19 cellular contexts compared by ENCODE assay signal in the genomic region with DNA sequence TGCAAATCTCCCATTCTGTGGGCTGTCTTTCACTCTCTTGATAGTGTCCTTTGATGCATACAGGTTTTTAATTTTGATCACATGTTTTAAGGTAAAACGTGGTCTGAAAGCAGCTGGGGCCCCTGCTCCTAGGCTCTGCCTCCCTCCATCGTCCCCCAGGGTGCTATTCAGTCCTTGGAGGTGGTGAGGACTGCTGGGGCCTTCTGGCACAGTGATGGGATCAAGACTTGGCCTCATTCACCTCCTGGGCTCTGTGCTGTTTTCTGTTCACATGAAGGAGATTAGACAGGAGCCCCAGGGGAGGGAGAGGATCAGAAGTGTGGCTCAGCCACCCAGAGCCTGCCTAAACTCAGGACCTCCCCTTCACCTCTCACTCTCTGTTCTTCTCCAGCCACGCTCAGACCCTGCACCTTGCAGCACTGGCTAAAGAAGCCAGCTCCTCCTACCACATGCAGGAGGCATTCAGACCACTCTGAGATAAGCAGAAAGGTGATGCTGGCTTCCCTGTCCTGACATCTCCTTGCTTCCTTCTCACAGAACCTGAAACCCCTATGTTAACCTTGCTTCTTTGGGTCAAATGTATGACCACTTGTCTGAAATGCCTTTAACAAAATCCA. TPM values are rescaled to one million over a fixed set of nuclear protein-coding genes. Genes with fewer than 3 reads are reported as not detected.
DNase-seq lines count a peak whose midpoint lies in the region; ATAC-seq, FAIRE-seq and TF ChIP-seq lines count a peak whose summit lies in the region.
"Had no signal": no experiment of that assay in that cellular context is flagged by ENCODE, and none has a peak within 500 bp of the region (broad histone marks: within the 10 kb centered on the region; RNA-seq: fewer than 3 reads in every experiment).

No MANE protein-coding gene starts in this region.

- intact Hi-C loops in left ventricle myocardium superior (cut with micrococcal nuclease), result no loop called here

- peaks cover 18% of the 10 kb centered on the region for H3K4me1 ChIP-seq in cardiac muscle cell (ENCODE audit: low read depth)
- H3K4me1 ChIP-seq: BLaER1 had no signal

- ATAC-seq in left ventricle myocardium superior, result no peak

- H3K36me3 ChIP-seq in cardiac muscle cell, result no peaks in the 10 kb centered on the region
- H3K36me3 ChIP-seq: BLaER1 had no signal

- DNase-seq in cardiac muscle cell (ENCODE audit: low read depth in 1 of 2, low spot score in 1 of 2), result peak in 1 of 2 donors; percentile 30
- DNase-seq in left ventricle myocardium superior, result no peak
- DNase-seq in ecto neural progenitor cell (ENCODE audit: low spot score), result peak; percentile 32
- DNase-seq in left kidney (ENCODE audit: low read depth, low spot score), result peak; percentile 35
- no peak for DNase-seq in kidney glomerular epithelial cell (lab: John Stamatoyannopoulos, UW)
- no peak for DNase-seq in activated CD4-positive, CD25-positive, alpha-beta regulatory T cell (lab: John Stamatoyannopoulos, UW)
- no peak for DNase-seq in GM19239 (ENCODE audit: insufficient read length, low spot score)
- no peak for DNase-seq in medulla oblongata (ENCODE audit: extremely low spot score)
- DNase-seq: 8988T; CD8-positive, alpha-beta memory T cell; DMS 273 treated with DMSO at 0.1 percent for 48 hours; H7; NCI-H146; NCI-H2081 treated with DMSO at 0.1 percent for 48 hours; NCI-H524; NK-92 treated with Interleukin-12 subunit alpha and Interleukin-12 subunit beta, amount 100 ng/mL, for 24 hours; OCI-M1 had no signal

- no peak for TF ChIP-seq CTCF in cardiac muscle cell (IDR thresholded peaks at IDR 0.05; ENCODE audit: low read depth, low read length)

- no peaks in the 10 kb centered on the region for H3K27me3 ChIP-seq in cardiac muscle cell
- H3K27me3 ChIP-seq: BLaER1 had no signal

- no peak overlapping the region for H3K4me3 ChIP-seq in cardiac muscle cell
- H3K4me3 ChIP-seq: BLaER1 had no signal

- H3K9me3 ChIP-seq in cardiac muscle cell (ENCODE audit: low read depth), result no peaks in the 10 kb centered on the region
- H3K9me3 ChIP-seq: BLaER1 had no signal

- FAIRE-seq in GM19239 (lab: Jason Lieb, UNC), result no peak

- H3K27ac ChIP-seq in cardiac muscle cell, result peak overlapping the region; percentile 59
- H3K27ac ChIP-seq: BLaER1, RWPE1 had no signal

RNA-seq across cellular contexts. Expression of a gene that starts 43.9 kb away (rescaled TPM):
- total RNA-seq in cardiac muscle cell (0.25 and 0.39 TPM in 2 replicates), left ventricle myocardium superior (1.7 TPM)
- 0.18 and 1.3 TPM in 2 replicates for polyA plus RNA-seq in cardiac muscle cell
- total RNA-seq: CD8-positive, alpha-beta memory T cell had no signal
- polyA plus RNA-seq: CD8-positive, alpha-beta memory T cell had no signal

Comparison
In these comparisons a context has a peak if more than half of its experiments do, and no peak if none do; other contexts are left out.
1. DNase-seq: peak in ecto neural progenitor cell (single experiment) and left kidney (single experiment); none in left ventricle myocardium superior (single experiment), kidney glomerular epithelial cell (single experiment), activated CD4-positive, CD25-positive, alpha-beta regulatory T cell (0 of 4), GM19239 (single experiment) and medulla oblongata (single experiment).